ENCODE assay signal across 8 cellular contexts in genomic region chrX:154486396-154487207, GRCh38. TPM values are rescaled to one million over a fixed set of nuclear protein-coding genes. Genes with fewer than 3 reads are reported as not detected.
DNase-seq lines count a peak whose midpoint lies in the region; ATAC-seq and TF ChIP-seq lines count a peak whose summit lies in the region.

Gene UBL4A (minus strand): TSS chrX:154486615. CDS start chrX:154486584, 31 bp downstream.

- H3K36me3 ChIP-seq in BLaER1 treated with 17β-estradiol and CSF1 and Interleukin-3, amounts not matched to agents 10 nM and 100 nM: peaks cover 0 to 31% (median 16%) of the 10 kb centered on the region in 11 experiments; a peak in 14 of 22 replicates
- H3K36me3 ChIP-seq in GM23338 (ENCODE audit: insufficient read depth): no peaks in the 10 kb centered on the region

- H3K79me2 ChIP-seq in GM23338 (replicated peaks; ENCODE audit: insufficient read depth): no peaks in the 10 kb centered on the region

- CTCF ChIA-PET in activated CD8-positive, alpha-beta memory T cell treated with anti-CD3 and anti-CD28 coated beads, Interleukin-2, amount 10 ng/mL, durations not matched to agents 7 days and 5 days (lab: Charles Lee): interaction anchor here (1.0 to 1.6 kb wide), 3 partner anchors 46 to 113 kb away, joined by 3 read pairs; no protein-coding TSS in a partner anchor

- H3K9me3 ChIP-seq in BLaER1 treated with 17β-estradiol and CSF1 and Interleukin-3, amounts not matched to agents 10 nM and 100 nM (replicated peaks in 1 of 11): peaks cover 0 to 56% (median 31%) of the 10 kb centered on the region in 11 experiments; a peak in 15 of 22 replicates

- peak within 1 kb of the TSS; percentile 44 to 88 (median 82) for H3K27ac ChIP-seq in BLaER1 treated with 17β-estradiol and CSF1 and Interleukin-3, amounts not matched to agents 10 nM and 100 nM
- no peak within 1 kb of the TSS for H3K27ac ChIP-seq in GM23338 (ENCODE audit: low read depth)

- TF ChIP-seq CTCF in GM23338 (conservative IDR thresholded peaks at IDR 0.05; ENCODE audit: low read depth in 2 of 2): no peak
- no peak for TF ChIP-seq CTCF in endothelial cell (IDR thresholded peaks at IDR 0.05; ENCODE audit: unreplicated experiment)

- no peak within 1 kb of the TSS for H2AFZ ChIP-seq in GM23338

- peak within 1 kb of the TSS; percentile 71 to 84 (median 77) for H3K4me3 ChIP-seq in BLaER1 treated with 17β-estradiol and CSF1 and Interleukin-3, amounts not matched to agents 10 nM and 100 nM
- peak within 1 kb of the TSS; percentile 56 for H3K4me3 ChIP-seq in GM23338

- H3K4me1 ChIP-seq in BLaER1 treated with 17β-estradiol and CSF1 and Interleukin-3, amounts not matched to agents 10 nM and 100 nM: peaks cover 51 to 73% (median 68%) of the 10 kb centered on the region in 10 experiments
- H3K4me1 ChIP-seq in GM23338 (ENCODE audit: insufficient read depth): no peaks in the 10 kb centered on the region

- H4K20me1 ChIP-seq in BLaER1 treated with 17β-estradiol and CSF1 and Interleukin-3, amounts not matched to agents 10 nM and 100 nM: peaks cover 0 to 43% (median 14%) of the 10 kb centered on the region in 11 experiments; a peak in 11 of 22 replicates
- H4K20me1 ChIP-seq in GM23338 (replicated peaks; ENCODE audit: insufficient read depth): no peaks in the 10 kb centered on the region; the same call in 1 of the 2 replicates

- H3K36me3 Mint-ChIP-seq in GM23338 (ENCODE audit: low read depth): peaks cover 5% of the 10 kb centered on the region; the same call in 2 of the 3 replicates
- H3K36me3 Mint-ChIP-seq in activated CD8-positive, alpha-beta memory T cell treated with anti-CD3 and anti-CD28 coated beads, Interleukin-2, amount 10 ng/mL, durations not matched to agents 7 days and 5 days: peaks cover 2% of the 10 kb centered on the region
- peaks cover 4% of the 10 kb centered on the region for H3K36me3 Mint-ChIP-seq in endothelial cell (ENCODE audit: low read depth, unreplicated experiment)

- DNase-seq in GM23338 (ENCODE audit: low spot score) (peak; percentile 50), NCI-H526 treated with DMSO at 0.1 percent for 48 hours (lab: John Stamatoyannopoulos, UW) (peak; percentile 79), endothelial cell (ENCODE audit: low spot score) (peak; percentile 10), midbrain (lab: John Stamatoyannopoulos, UW) (peak; percentile 13)
- peak; percentile 62 for DNase-seq in activated CD8-positive, alpha-beta memory T cell treated with anti-CD3 and anti-CD28 coated beads, Interleukin-2, amount 10 ng/mL, durations not matched to agents 7 days and 5 days
- peak; percentile 34 for DNase-seq in stimulated activated naive CD4-positive, alpha-beta T cell treated with Interleukin-2 at 50 U/mL for 16 hours (lab: John Stamatoyannopoulos, UW)

- no peak within 1 kb of the TSS for H3K27ac Mint-ChIP-seq in GM23338
- peak within 1 kb of the TSS; percentile 76 for H3K27ac Mint-ChIP-seq in activated CD8-positive, alpha-beta memory T cell treated with anti-CD3 and anti-CD28 coated beads, Interleukin-2, amount 10 ng/mL, durations not matched to agents 7 days and 5 days
- H3K27ac Mint-ChIP-seq in endothelial cell (ENCODE audit: unreplicated experiment): no peak within 1 kb of the TSS

- H3K9me2 ChIP-seq in GM23338 (ENCODE audit: insufficient read depth): no peaks in the 10 kb centered on the region

- H3K9ac ChIP-seq in BLaER1 treated with 17β-estradiol and CSF1 and Interleukin-3, amounts not matched to agents 10 nM and 100 nM: peak within 1 kb of the TSS; percentile 73 to 91 (median 84)

- peaks cover 10% of the 10 kb centered on the region; the same call in 2 of the 3 replicates for H3K4me1 Mint-ChIP-seq in GM23338
- H3K4me1 Mint-ChIP-seq in activated CD8-positive, alpha-beta memory T cell treated with anti-CD3 and anti-CD28 coated beads, Interleukin-2, amount 10 ng/mL, durations not matched to agents 7 days and 5 days: peaks cover 41% of the 10 kb centered on the region
- H3K4me1 Mint-ChIP-seq in endothelial cell (ENCODE audit: unreplicated experiment): peaks cover 7% of the 10 kb centered on the region

- no peaks in the 10 kb centered on the region for H3F3A ChIP-seq in GM23338 (replicated peaks; ENCODE audit: low read depth)

- ATAC-seq in GM23338: peak; percentile 3
- ATAC-seq in activated CD8-positive, alpha-beta memory T cell treated with anti-CD3 and anti-CD28 coated beads, Interleukin-2, amount 10 ng/mL, durations not matched to agents 7 days and 5 days: peak; percentile 27
- no peak for ATAC-seq in HG03175 (IDR thresholded peaks at IDR 0.05; ENCODE audit: unreplicated experiment)

- peak within 1 kb of the TSS; percentile 75 to 89 (median 81) for H3K4me2 ChIP-seq in BLaER1 treated with 17β-estradiol and CSF1 and Interleukin-3, amounts not matched to agents 10 nM and 100 nM
- H3K4me2 ChIP-seq in GM23338: peak within 1 kb of the TSS; percentile 80

- H3K27me3 Mint-ChIP-seq in GM23338 (ENCODE audit: insufficient read depth, low read depth, poor library complexity): peaks cover 17% of the 10 kb centered on the region
- H3K27me3 Mint-ChIP-seq in activated CD8-positive, alpha-beta memory T cell treated with anti-CD3 and anti-CD28 coated beads, Interleukin-2, amount 10 ng/mL, durations not matched to agents 7 days and 5 days: no peaks in the 10 kb centered on the region
- peaks cover 2% of the 10 kb centered on the region for H3K27me3 Mint-ChIP-seq in endothelial cell (ENCODE audit: unreplicated experiment)

- H3K9me3 Mint-ChIP-seq in GM23338: no peaks in the 10 kb centered on the region
- H3K9me3 Mint-ChIP-seq in activated CD8-positive, alpha-beta memory T cell treated with anti-CD3 and anti-CD28 coated beads, Interleukin-2, amount 10 ng/mL, durations not matched to agents 7 days and 5 days (ENCODE audit: low read depth): no peaks in the 10 kb centered on the region
- H3K9me3 Mint-ChIP-seq in endothelial cell (ENCODE audit: unreplicated experiment): no peaks in the 10 kb centered on the region

- H3K4me3 Mint-ChIP-seq in GM23338 (peak within 1 kb of the TSS; percentile 71), endothelial cell (ENCODE audit: unreplicated experiment) (peak within 1 kb of the TSS; percentile 71)
- peak within 1 kb of the TSS; percentile 63 for H3K4me3 Mint-ChIP-seq in activated CD8-positive, alpha-beta memory T cell treated with anti-CD3 and anti-CD28 coated beads, Interleukin-2, amount 10 ng/mL, durations not matched to agents 7 days and 5 days

- H3K27me3 ChIP-seq in BLaER1 treated with 17β-estradiol and CSF1 and Interleukin-3, amounts not matched to agents 10 nM and 100 nM: peaks cover 26 to 42% (median 38%) of the 10 kb centered on the region in 11 experiments
- no peaks in the 10 kb centered on the region for H3K27me3 ChIP-seq in GM23338 (ENCODE audit: insufficient read depth)

TF ChIP-seq in GM23338, 12 proteins besides CTCF, POLR2A, EP300 and RAD21:
- TF ChIP-seq NANOG (IDR thresholded peaks at IDR 0.05; ENCODE audit: borderline replicate concordance): no peak
- peak; percentile 45; the same call in 1 of the 2 replicates for TF ChIP-seq POLR2AphosphoS5 (IDR thresholded peaks at IDR 0.05; ENCODE audit: low read depth)

RNA-seq across cellular contexts. Expression of gene UBL4A, which starts in this region (rescaled TPM):
- total RNA-seq in GM23338 (2014; rRNA removed; shearing (Covaris generic)): 39.0 and 43.7 TPM in 2 replicates
- polyA plus RNA-seq in GM23338 (2016; fragmentation: Nextera tagmentation; extraction: Ambion mirVana): 15.2 and 15.6 TPM in 2 replicates
- 10 to 100 TPM; 48.1 to 53.2 TPM for total RNA-seq in activated CD8-positive, alpha-beta memory T cell treated with anti-CD3 and anti-CD28 coated beads, Interleukin-2, amount 10 ng/mL, durations not matched to agents 7 days and 5 days
- total RNA-seq in endothelial cell (ENCODE audit: unreplicated experiment): 16.8 TPM

Comparison
In these comparisons a context has a peak if more than half of its experiments do, and no peak if none do; other contexts are left out.
1. DNase-seq: peak in every context shown above with its lines; median percentile 79 in NCI-H526 treated with DMSO at 0.1 percent for 48 hours; 62 in activated CD8-positive, alpha-beta memory T cell treated with anti-CD3 and anti-CD28 coated beads, Interleukin-2, amount 10 ng/mL, durations not matched to agents 7 days and 5 days; 50 in GM23338; 34 in stimulated activated naive CD4-positive, alpha-beta T cell treated with Interleukin-2 at 50 U/mL for 16 hours; 13 in midbrain; 10 in endothelial cell.